Comparison of ENCODE assay signal across 1 cellular context in genomic region chr12:124906606-124907261, GRCh38.
TF ChIP-seq lines count a peak whose summit lies in the region.

No MANE protein-coding gene starts in this region.

TF ChIP-seq in HepG2, 621 proteins besides CTCF, POLR2A, EP300 and RAD21 (continued from another document and continues in another):
- TF ChIP-seq NCOA1 (CRISPR knock-in tag; IDR thresholded peaks at IDR 0.05) (no peak), MIER3 (CRISPR knock-in tag; IDR thresholded peaks at IDR 0.05; ENCODE audit: borderline replicate concordance) (no peak), MED13 (CRISPR knock-in tag; IDR thresholded peaks at IDR 0.05) (no peak), ZNF782 (CRISPR knock-in tag; IDR thresholded peaks at IDR 0.05; ENCODE audit: borderline replicate concordance) (no peak), BCLAF1 (IDR thresholded peaks at IDR 0.05) (no peak), ZNF775 (CRISPR knock-in tag; IDR thresholded peaks at IDR 0.05; ENCODE audit: borderline replicate concordance) (no peak), HNRNPUL1 (IDR thresholded peaks at IDR 0.05; ENCODE audit: low read depth, low read length) (no peak), RXRB (CRISPR knock-in tag; IDR thresholded peaks at IDR 0.05; ENCODE audit: borderline replicate concordance) (peak; percentile 64; the same call in 1 of the 2 replicates), ZNF879 (CRISPR knock-in tag; IDR thresholded peaks at IDR 0.05) (no peak), PAF1 (CRISPR knock-in tag; IDR thresholded peaks at IDR 0.05) (no peak), JUN (CRISPR knock-in tag; IDR thresholded peaks at IDR 0.05) (no peak), ZNF329 (CRISPR knock-in tag; IDR thresholded peaks at IDR 0.05; ENCODE audit: low read depth) (no peak), ZNF781 (CRISPR knock-in tag; IDR thresholded peaks at IDR 0.05; ENCODE audit: borderline replicate concordance, not compliant biosample characterization) (no peak), GRHL1 (CRISPR knock-in tag; conservative IDR thresholded peaks at IDR 0.05) (no peak), ZFP1 (CRISPR knock-in tag; IDR thresholded peaks at IDR 0.05) (0 out of 2 replicates have a peak, but pooled peaks have one; percentile 44), PRDM10 (CRISPR knock-in tag; IDR thresholded peaks at IDR 0.05; ENCODE audit: low read depth) (no peak), KLF15 (CRISPR knock-in tag; IDR thresholded peaks at IDR 0.05; ENCODE audit: borderline replicate concordance) (no peak), ISX (CRISPR knock-in tag; conservative IDR thresholded peaks at IDR 0.05) (no peak), NR2F6 (IDR thresholded peaks at IDR 0.05) (no peak), NR2F6 (CRISPR knock-in tag; IDR thresholded peaks at IDR 0.05) (0 out of 2 replicates have a peak, but pooled peaks have one; percentile 15), AHDC1 (CRISPR knock-in tag; IDR thresholded peaks at IDR 0.05; ENCODE audit: borderline replicate concordance) (no peak), EHMT2 (IDR thresholded peaks at IDR 0.05; ENCODE audit: borderline replicate concordance, low read depth, low read length) (no peak), REL (CRISPR knock-in tag; conservative IDR thresholded peaks at IDR 0.05) (no peak), MIXL1 (CRISPR knock-in tag; IDR thresholded peaks at IDR 0.05) (peak; percentile 90), ZNF816 (CRISPR knock-in tag; IDR thresholded peaks at IDR 0.05; ENCODE audit: borderline replicate concordance) (no peak), SIX1 (CRISPR knock-in tag; IDR thresholded peaks at IDR 0.05; ENCODE audit: borderline replicate concordance) (no peak), SIX4 (CRISPR knock-in tag; IDR thresholded peaks at IDR 0.05) (no peak), NFE2L2 (IDR thresholded peaks at IDR 0.05; ENCODE audit: low read length) (peak; percentile 4; the same call in 1 of the 2 replicates), ZNF558 (CRISPR knock-in tag; IDR thresholded peaks at IDR 0.05; ENCODE audit: borderline replicate concordance) (no peak), KMT2A (CRISPR knock-in tag; IDR thresholded peaks at IDR 0.05) (0 out of 2 replicates have a peak, but pooled peaks have one; percentile 56), SIN3A (IDR thresholded peaks at IDR 0.05; ENCODE audit: borderline replicate concordance, low read depth, low read length) (no peak), ZNF33B (CRISPR knock-in tag; IDR thresholded peaks at IDR 0.05) (no peak), MAX (IDR thresholded peaks at IDR 0.05) (no peak), SKI (IDR thresholded peaks at IDR 0.05; ENCODE audit: partially characterized antibody) (no peak), ZNF891 (CRISPR knock-in tag; IDR thresholded peaks at IDR 0.05) (no peak), NFYC (CRISPR knock-in tag; IDR thresholded peaks at IDR 0.05) (no peak), ZBTB44 (CRISPR knock-in tag; IDR thresholded peaks at IDR 0.05) (no peak), PATZ1 (CRISPR knock-in tag; IDR thresholded peaks at IDR 0.05) (0 out of 2 replicates have a peak, but pooled peaks have one; percentile 26), HDAC1 (CRISPR knock-in tag; IDR thresholded peaks at IDR 0.05) (no peak), GFI1 (CRISPR knock-in tag; IDR thresholded peaks at IDR 0.05; ENCODE audit: borderline replicate concordance) (no peak), MED8 (CRISPR knock-in tag; IDR thresholded peaks at IDR 0.05; ENCODE audit: insufficient replicate concordance) (no peak), ZNF737 (CRISPR knock-in tag; IDR thresholded peaks at IDR 0.05; ENCODE audit: borderline replicate concordance) (no peak), PHF21A (CRISPR knock-in tag; IDR thresholded peaks at IDR 0.05) (no peak), HOXA5 (CRISPR knock-in tag; IDR thresholded peaks at IDR 0.05) (no peak), CCAR2 (optimal IDR thresholded peaks at IDR 0.05; ENCODE audit: low read depth, low read length) (no peak), PLSCR1 (CRISPR knock-in tag; IDR thresholded peaks at IDR 0.05; ENCODE audit: borderline replicate concordance) (no peak), ZNF20 (CRISPR knock-in tag; IDR thresholded peaks at IDR 0.05) (no peak), ZNF30 (CRISPR knock-in tag; IDR thresholded peaks at IDR 0.05) (no peak), FOSL2 (CRISPR knock-in tag; IDR thresholded peaks at IDR 0.05) (peak; percentile 55)
